ENCODE assay signal across 18 cellular contexts in the genomic region with DNA sequence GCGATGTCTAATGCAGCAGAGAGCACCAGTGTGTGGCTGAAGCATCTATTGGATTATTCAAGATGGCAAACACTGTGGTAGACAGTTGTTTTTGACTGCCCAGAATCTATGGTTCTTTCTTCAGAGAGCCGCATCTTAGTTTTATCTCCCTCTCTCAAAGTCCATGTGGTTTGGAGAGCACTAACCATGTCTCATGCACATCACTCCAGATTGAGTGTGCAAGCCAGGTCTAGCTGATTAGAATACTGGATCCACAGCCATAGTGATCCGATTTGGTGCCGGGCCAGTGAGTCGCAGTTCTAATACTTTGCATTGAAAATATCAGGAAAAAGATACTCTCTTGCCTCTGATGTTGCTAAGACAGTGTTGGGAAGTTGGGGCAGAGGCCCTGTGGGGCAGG.
"Had no signal": no experiment of that assay in that cellular context is flagged by ENCODE, and none has a peak within 500 bp of the region (broad histone marks: within the 10 kb centered on the region; RNA-seq: fewer than 3 reads in every experiment).

No MANE protein-coding gene starts in this region.

- H3K4me3 Mint-ChIP-seq: activated CD4-positive, alpha-beta T cell treated with anti-CD3 and anti-CD28 coated beads, Interleukin-2, amount 10 ng/mL, durations not matched to agents 7 days and 5 days; activated naive CD8-positive, alpha-beta T cell treated with anti-CD3 and anti-CD28 coated beads for 36 hours; type B pancreatic cell had no signal

- H3K36me3 Mint-ChIP-seq: activated naive CD8-positive, alpha-beta T cell treated with anti-CD3 and anti-CD28 coated beads for 36 hours; type B pancreatic cell had no signal

- H3K27ac Mint-ChIP-seq: activated CD4-positive, alpha-beta T cell treated with anti-CD3 and anti-CD28 coated beads, Interleukin-2, amount 10 ng/mL, durations not matched to agents 7 days and 5 days; activated naive CD8-positive, alpha-beta T cell treated with anti-CD3 and anti-CD28 coated beads for 36 hours; type B pancreatic cell had no signal

- DNase-seq: activated CD4-positive, alpha-beta T cell treated with anti-CD3 and anti-CD28 coated beads, Interleukin-2, amount 10 ng/mL, durations not matched to agents 7 days and 5 days; activated CD8-positive, alpha-beta memory T cell treated with anti-CD3 and anti-CD28 coated beads for 24 hours; activated CD8-positive, alpha-beta memory T cell treated with anti-CD3 and anti-CD28 coated beads, Interleukin-2, amount 50 U/mL, for 48 hours; activated gamma-delta T cell treated with Interleukin-2 at 50 U/mL for 16 hours; activated naive CD8-positive, alpha-beta T cell treated with anti-CD3 and anti-CD28 coated beads for 36 hours; amniotic stem cell; effector CD8-positive, alpha-beta T cell; heart right ventricle; kidney glomerular epithelial cell; left ventricle myocardium inferior; mammary epithelial cell; stimulated activated naive CD4-positive, alpha-beta T cell treated with Interleukin-2 at 50 U/mL for 16 hours; T1000 had no signal

- H3K4me3 ChIP-seq: esophagus muscularis mucosa, gastroesophageal sphincter, heart right ventricle, left ventricle myocardium inferior, suprapubic skin had no signal

- H3K27me3 Mint-ChIP-seq: activated CD4-positive, alpha-beta T cell treated with anti-CD3 and anti-CD28 coated beads, Interleukin-2, amount 10 ng/mL, durations not matched to agents 7 days and 5 days; activated naive CD8-positive, alpha-beta T cell treated with anti-CD3 and anti-CD28 coated beads for 36 hours; type B pancreatic cell had no signal

- H3K9me3 ChIP-seq: esophagus muscularis mucosa, gastroesophageal sphincter, heart right ventricle, left ventricle myocardium inferior, suprapubic skin had no signal

- ATAC-seq: activated CD4-positive, CD25-positive, alpha-beta regulatory T cell treated with anti-CD3 and anti-CD28 coated beads, Interleukin-2, amount 50 U/mL, for 24 hours; gastroesophageal sphincter; heart right ventricle had no signal

- H3K27ac ChIP-seq: heart right ventricle, left ventricle myocardium inferior, suprapubic skin had no signal

- H3K27me3 ChIP-seq: esophagus muscularis mucosa, gastroesophageal sphincter, heart right ventricle, suprapubic skin had no signal

- H3K9me3 Mint-ChIP-seq: activated CD4-positive, alpha-beta T cell treated with anti-CD3 and anti-CD28 coated beads, Interleukin-2, amount 10 ng/mL, durations not matched to agents 7 days and 5 days; activated naive CD8-positive, alpha-beta T cell treated with anti-CD3 and anti-CD28 coated beads for 36 hours; type B pancreatic cell had no signal

- H3K36me3 ChIP-seq: esophagus muscularis mucosa, gastroesophageal sphincter, heart right ventricle, left ventricle myocardium inferior, suprapubic skin had no signal
